In genomic region chr9:105662184-105663104, GRCh38 we compare ENCODE assay signal across 1 cellular context.
TF ChIP-seq lines count a peak whose summit lies in the region.

TSS of gene TAL2 (plus strand) at chr9:105662457. CDS start at chr9:105662497, 40 bp downstream.

TF ChIP-seq in GM12878, 131 proteins besides CTCF, POLR2A, EP300 and RAD21 (continued from another document):
- TF ChIP-seq USF2 (IDR thresholded peaks at IDR 0.05; ENCODE audit: borderline replicate concordance, low read depth, low read length), result no peak
- TF ChIP-seq HCFC1 (IDR thresholded peaks at IDR 0.05; ENCODE audit: low read length), result no peak
- no peak for TF ChIP-seq SUZ12 (IDR thresholded peaks at IDR 0.05; ENCODE audit: unreplicated experiment)
- no peak for TF ChIP-seq ATF2 (IDR thresholded peaks at IDR 0.05; ENCODE audit: low read length)
- peak; percentile 65; the same call in 1 of the 3 replicates for TF ChIP-seq POU2F2 (IDR thresholded peaks at IDR 0.05; ENCODE audit: borderline replicate concordance, low read depth, low read length)
- no peak for TF ChIP-seq BRCA1 (IDR thresholded peaks at IDR 0.05; ENCODE audit: low read depth, low read length)
- TF ChIP-seq IKZF1 (conservative IDR thresholded peaks at IDR 0.05), result no peak
- no peak for TF ChIP-seq PRDM15 (CRISPR knock-in tag; IDR thresholded peaks at IDR 0.05)
- no peak for TF ChIP-seq TBL1XR1 (IDR thresholded peaks at IDR 0.05; ENCODE audit: low read depth, low read length)
- 0 out of 2 replicates have a peak, but pooled peaks have one; percentile 39 for TF ChIP-seq FOXK2 (IDR thresholded peaks at IDR 0.05)
- no peak for TF ChIP-seq TAF1 (IDR thresholded peaks at IDR 0.05; ENCODE audit: borderline replicate concordance, low read depth, low read length)
- TF ChIP-seq PAX5 (IDR thresholded peaks at IDR 0.05; ENCODE audit: borderline replicate concordance, low read depth, low read length), result no peak
- TF ChIP-seq MEF2B (IDR thresholded peaks at IDR 0.05; ENCODE audit: partially characterized antibody, poor library complexity, severe bottlenecking), result no peak
- no peak for TF ChIP-seq HDAC6 (IDR thresholded peaks at IDR 0.05; ENCODE audit: unreplicated experiment)
- TF ChIP-seq BHLHE40 (IDR thresholded peaks at IDR 0.05; ENCODE audit: borderline replicate concordance in 1 of 2, low read depth in 2 of 2, low read length in 1 of 2), result no peak
- no peak for TF ChIP-seq NBN (IDR thresholded peaks at IDR 0.05)
- TF ChIP-seq RAD51 (IDR thresholded peaks at IDR 0.05), result peak; percentile 74
- no peak for TF ChIP-seq NR2F1 (conservative IDR thresholded peaks at IDR 0.05)
- peak; percentile 82 for TF ChIP-seq SPI1 (IDR thresholded peaks at IDR 0.05; ENCODE audit: borderline replicate concordance, insufficient read depth, low read depth, low read length)
- no peak for TF ChIP-seq RFX5 (IDR thresholded peaks at IDR 0.05; ENCODE audit: low read depth, low read length)
- no peak for TF ChIP-seq FOS (IDR thresholded peaks at IDR 0.05; ENCODE audit: borderline replicate concordance, extremely low read depth, insufficient read length)
- TF ChIP-seq TCF7 (IDR thresholded peaks at IDR 0.05; ENCODE audit: borderline replicate concordance), result no peak
- TF ChIP-seq IRF4 (IDR thresholded peaks at IDR 0.05; ENCODE audit: low read depth, low read length), result no peak
- no peak for TF ChIP-seq NRF1 (conservative IDR thresholded peaks at IDR 0.05; ENCODE audit: low read depth, low read length)
- TF ChIP-seq IRF5 (IDR thresholded peaks at IDR 0.05; ENCODE audit: borderline replicate concordance), result no peak
- no peak for TF ChIP-seq EGR1 (IDR thresholded peaks at IDR 0.05; ENCODE audit: borderline replicate concordance in 1 of 2, low read depth in 2 of 2, low read length in 2 of 2)
- no peak for TF ChIP-seq CBX5 (IDR thresholded peaks at IDR 0.05; ENCODE audit: low read depth)
- TF ChIP-seq POLR2AphosphoS2 (IDR thresholded peaks at IDR 0.05; ENCODE audit: low read depth, low read length), result no peak
- TF ChIP-seq NR2C1 (IDR thresholded peaks at IDR 0.05), result no peak
- TF ChIP-seq NFYA (IDR thresholded peaks at IDR 0.05; ENCODE audit: borderline replicate concordance, low read depth, low read length), result no peak
- TF ChIP-seq SKIL (IDR thresholded peaks at IDR 0.05; ENCODE audit: low read depth, poor library complexity, severe bottlenecking), result no peak
- no peak for TF ChIP-seq CHD1 (IDR thresholded peaks at IDR 0.05; ENCODE audit: low read depth, low read length)
- no peak for TF ChIP-seq CBFB (IDR thresholded peaks at IDR 0.05; ENCODE audit: low read depth)
- no peak for TF ChIP-seq CHD2 (IDR thresholded peaks at IDR 0.05; ENCODE audit: borderline replicate concordance, low read depth, low read length)
- no peak for TF ChIP-seq POLR2AphosphoS5 (IDR thresholded peaks at IDR 0.05; ENCODE audit: low read length)
- TF ChIP-seq SUPT20H (IDR thresholded peaks at IDR 0.05; ENCODE audit: borderline replicate concordance, control insufficient read depth, low read depth, low read length), result no peak
- no peak for TF ChIP-seq MTA3 (IDR thresholded peaks at IDR 0.05; ENCODE audit: borderline replicate concordance, low read length)
- TF ChIP-seq TARDBP (IDR thresholded peaks at IDR 0.05; ENCODE audit: borderline replicate concordance), result no peak
- no peak for TF ChIP-seq CHD4 (IDR thresholded peaks at IDR 0.05)
- TF ChIP-seq ZNF687 (IDR thresholded peaks at IDR 0.05), result peak; percentile 66
- TF ChIP-seq ZSCAN29 (IDR thresholded peaks at IDR 0.05), result no peak
- TF ChIP-seq GABPA (IDR thresholded peaks at IDR 0.05; ENCODE audit: low read depth), result no peak
- TF ChIP-seq ZNF24 (IDR thresholded peaks at IDR 0.05), result no peak
- no peak for TF ChIP-seq LARP7 (IDR thresholded peaks at IDR 0.05)
